ENCODE assay signal across 8 cellular contexts in the genomic region with DNA sequence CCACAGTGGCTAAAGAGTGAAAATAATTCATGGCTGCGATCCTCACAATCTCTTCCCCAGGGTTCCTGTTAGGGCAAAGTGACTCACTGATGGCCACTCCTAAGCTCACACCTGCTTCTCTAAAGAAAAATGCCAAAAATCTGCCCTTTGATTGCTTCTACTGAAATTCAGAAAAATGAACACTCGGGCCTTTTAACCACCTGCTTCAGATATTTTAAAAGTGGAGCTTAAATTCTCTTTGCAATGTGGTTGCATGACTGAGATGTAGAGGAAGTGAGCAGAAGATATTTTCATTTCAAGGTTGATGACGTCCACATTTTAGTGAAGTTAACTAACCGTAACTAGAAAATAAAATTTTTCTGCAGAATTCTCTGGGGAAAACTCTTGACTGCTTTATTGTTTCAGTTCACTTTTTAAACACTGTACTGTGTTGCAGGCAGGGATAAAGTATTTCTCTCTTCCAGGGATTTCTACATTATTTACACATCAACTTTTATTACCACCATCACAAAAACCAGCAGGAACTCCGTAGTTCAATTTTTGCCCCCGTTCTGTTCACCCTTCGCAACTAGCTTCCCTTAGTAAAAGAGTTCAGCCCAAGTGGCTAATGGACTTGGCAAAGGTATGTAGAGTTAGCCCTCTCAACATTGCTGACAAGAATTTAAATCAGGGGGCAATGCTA. TPM values are rescaled to one million over a fixed set of nuclear protein-coding genes. Genes with fewer than 3 reads are reported as not detected.
DNase-seq lines count a peak whose midpoint lies in the region; ATAC-seq and TF ChIP-seq lines count a peak whose summit lies in the region.

No MANE protein-coding gene starts in this region.

- peaks cover 7% of the 10 kb centered on the region for H3K4me1 ChIP-seq in A673 (ENCODE audit: insufficient read depth, low read length, poor library complexity, severe bottlenecking)

- CTCF ChIA-PET in A673 (lab: Charles Lee), result no interaction called here

- no peaks in the 10 kb centered on the region for H3K27me3 Mint-ChIP-seq in stimulated activated naive B cell treated with anti-CD40 and anti-IgM and Interleukin-4, amounts not matched to agents 10 μg/mL and 1 μg/mL and 100 μg/mL, for 72 hours

- no peaks in the 10 kb centered on the region for H3K36me3 ChIP-seq in A673 (ENCODE audit: insufficient read depth, low read length, poor library complexity, severe bottlenecking)

- peak overlapping the region; percentile 98 for H3K27ac Mint-ChIP-seq in stimulated activated naive B cell treated with anti-CD40 and anti-IgM and Interleukin-4, amounts not matched to agents 10 μg/mL and 1 μg/mL and 100 μg/mL, for 72 hours

- no peaks in the 10 kb centered on the region for H3K27me3 ChIP-seq in A673 (replicated peaks; ENCODE audit: insufficient read depth, low read depth, low read length, poor library complexity)

- H3K27ac ChIP-seq in A673 (ENCODE audit: low read depth, low read length, poor library complexity, severe bottlenecking), result no peak overlapping the region

- peak overlapping the region; percentile 65 to 81 for H3K4me3 Mint-ChIP-seq in stimulated activated naive B cell treated with anti-CD40 and anti-IgM and Interleukin-4, amounts not matched to agents 10 μg/mL and 1 μg/mL and 100 μg/mL, for 72 hours

- no peaks in the 10 kb centered on the region for H3K9me3 ChIP-seq in A673 (ENCODE audit: low read depth, low read length, poor library complexity, severe bottlenecking)

- POLR2A ChIA-PET in A673 (lab: Charles Lee; ENCODE audit: low non-redundant PET), result interaction anchor here (1.2 kb wide), 1 partner anchor 8 kb away, joined by 6 read pairs; a partner anchor contains a TSS

- peaks cover 52 to 57% of the 10 kb centered on the region in 2 donors for H3K36me3 Mint-ChIP-seq in stimulated activated naive B cell treated with anti-CD40 and anti-IgM and Interleukin-4, amounts not matched to agents 10 μg/mL and 1 μg/mL and 100 μg/mL, for 72 hours

- intact Hi-C loops in A673 (cut with micrococcal nuclease; ENCODE audit: unreplicated experiment), result no loop called here

- TF ChIP-seq CTCF in A673 (conservative IDR thresholded peaks at IDR 0.05; ENCODE audit: low read depth, low read length), result no peak
- no peak for TF ChIP-seq CTCF in fibroblast of the aortic adventitia (IDR thresholded peaks at IDR 0.05; ENCODE audit: insufficient read depth, low read length)

- ATAC-seq in GM18519 (IDR thresholded peaks at IDR 0.05; ENCODE audit: low FRiP score, unreplicated experiment) (peak; percentile 63), HG02885 (IDR thresholded peaks at IDR 0.05; ENCODE audit: poor library complexity, unreplicated experiment) (peak; percentile 67)
- peak; percentile 76 to 78 for ATAC-seq in stimulated activated naive B cell treated with anti-CD40 and anti-IgM and Interleukin-4, amounts not matched to agents 10 μg/mL and 1 μg/mL and 100 μg/mL, for 72 hours (replicated peaks)

- DNase-seq in A673 (ENCODE audit: low spot score) (peak; percentile 26), RPMI8226 (peak; percentile 89), fibroblast of the aortic adventitia (ENCODE audit: low read depth) (peak; percentile 78), GF-D8 (lab: John Stamatoyannopoulos, UW) (no peak), NCI-H524 (lab: John Stamatoyannopoulos, UW) (no peak)
- peak; percentile 61 for DNase-seq in stimulated activated naive B cell treated with anti-CD40 and anti-IgM and Interleukin-4, amounts not matched to agents 10 μg/mL and 1 μg/mL and 100 μg/mL, for 72 hours

- H3K4me1 Mint-ChIP-seq in stimulated activated naive B cell treated with anti-CD40 and anti-IgM and Interleukin-4, amounts not matched to agents 10 μg/mL and 1 μg/mL and 100 μg/mL, for 72 hours, result peaks cover 43 to 86% of the 10 kb centered on the region in 2 donors

- peaks cover 8 to 12% of the 10 kb centered on the region in 2 donors for H3K9me3 Mint-ChIP-seq in stimulated activated naive B cell treated with anti-CD40 and anti-IgM and Interleukin-4, amounts not matched to agents 10 μg/mL and 1 μg/mL and 100 μg/mL, for 72 hours

- H3K4me3 ChIP-seq in A673 (ENCODE audit: low read depth, low read length, poor library complexity, severe bottlenecking) (no peak overlapping the region), fibroblast of the aortic adventitia (ENCODE audit: low read depth, low read length) (no peak overlapping the region)

- BruUV-seq in A673 (replicated peaks; lab: Mats Ljungman, UMichigan), result no TSS peak

RNA-seq across cellular contexts. Expression of a gene that starts 8.5 kb away (rescaled TPM):
- total RNA-seq in A673 (2021), result 11.6 and 15.0 TPM in 2 replicates
- total RNA-seq in fibroblast of the aortic adventitia (ENCODE audit: low replicate concordance), result 11.7 and 25.9 TPM in 2 replicates

Comparison
In these comparisons a context has a peak if more than half of its experiments do, and no peak if none do; other contexts are left out.
1. DNase-seq: peak in A673 (single experiment), RPMI8226 (single experiment), fibroblast of the aortic adventitia (single experiment) and stimulated activated naive B cell treated with anti-CD40 and anti-IgM and Interleukin-4, amounts not matched to agents 10 μg/mL and 1 μg/mL and 100 μg/mL, for 72 hours (single experiment); none in GF-D8 (single experiment) and NCI-H524 (0 of 2).
2. Peak in every context shown above with its lines, with median percentiles within 50 percentile points of each other: ATAC-seq.